11 cellular contexts compared by ENCODE assay signal in the genomic region with DNA sequence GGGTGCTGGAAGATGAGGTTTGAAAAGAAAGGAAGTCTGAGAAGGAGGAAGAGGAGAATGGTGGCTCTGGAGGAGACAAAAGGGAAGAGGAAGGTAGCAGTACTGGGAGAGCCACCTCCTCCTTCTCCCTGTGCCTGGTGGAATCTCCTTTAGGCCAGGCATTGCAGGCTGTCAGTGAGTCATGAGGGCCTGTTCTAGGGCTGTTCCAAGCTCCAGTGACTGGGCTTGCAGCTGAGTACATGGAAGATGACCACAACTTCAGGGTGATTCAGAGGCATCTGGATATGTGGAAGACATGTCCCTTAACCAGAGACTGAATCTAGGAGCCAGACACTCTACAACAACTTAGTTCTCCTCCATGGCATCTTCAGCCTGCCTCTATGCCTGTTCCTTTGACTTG.
DNase-seq lines count a peak whose midpoint lies in the region; ATAC-seq, FAIRE-seq and TF ChIP-seq lines count a peak whose summit lies in the region.
"Had no signal": no experiment of that assay in that cellular context is flagged by ENCODE, and none has a peak within 500 bp of the region (broad histone marks: within the 10 kb centered on the region; RNA-seq: fewer than 3 reads in every experiment).

No MANE protein-coding gene starts in this region.

- H3K4me2 ChIP-seq in HepG2 (ENCODE audit: low read depth, low read length) (no peak overlapping the region), GM23338 (no peak overlapping the region)

- H2AFZ ChIP-seq in HepG2 (ENCODE audit: low read length) (no peak overlapping the region), GM23338 (no peak overlapping the region)

- H3K4me1 Mint-ChIP-seq in GM23338: peaks cover 3% of the 10 kb centered on the region; the same call in 2 of the 3 replicates
- H3K4me1 Mint-ChIP-seq: stimulated activated naive CD8-positive, alpha-beta T cell treated with anti-CD3 and anti-CD28 coated beads, Interleukin-15, amount 100 ng/mL, for 72 hours had no signal

- H3K27ac ChIP-seq in subcutaneous abdominal adipose tissue (ENCODE audit: low read depth, low read length) (peak overlapping the region; percentile 78), HepG2 (ENCODE audit: extremely low read length, insufficient read depth, low read length) (no peak overlapping the region), GM23338 (ENCODE audit: low read depth) (no peak overlapping the region)

- no peak for TF ChIP-seq CTCF in astrocyte of the spinal cord (IDR thresholded peaks at IDR 0.05; ENCODE audit: low read depth, low read length)
- TF ChIP-seq CTCF in HepG2 (CRISPR knock-in tag; IDR thresholded peaks at IDR 0.05): no peak
- TF ChIP-seq CTCF in GM23338 (conservative IDR thresholded peaks at IDR 0.05; ENCODE audit: low read depth in 2 of 2): no peak

- H3K9me3 Mint-ChIP-seq in GM23338: no peaks in the 10 kb centered on the region
- H3K9me3 Mint-ChIP-seq: activated CD4-positive, alpha-beta memory T cell treated with anti-CD3 and anti-CD28 coated beads for 36 hours; stimulated activated naive CD8-positive, alpha-beta T cell treated with anti-CD3 and anti-CD28 coated beads, Interleukin-15, amount 100 ng/mL, for 72 hours had no signal

- no peak for TF ChIP-seq POLR2A in HepG2 (IDR thresholded peaks at IDR 0.05; ENCODE audit: insufficient read depth in 1 of 2, low read depth in 2 of 2, low read length in 2 of 2)

- H3K36me3 Mint-ChIP-seq in GM23338 (ENCODE audit: low read depth): no peaks in the 10 kb centered on the region
- H3K36me3 Mint-ChIP-seq: activated CD4-positive, alpha-beta memory T cell treated with anti-CD3 and anti-CD28 coated beads for 36 hours had no signal

- peaks cover 0 to 11% (median 3%) of the 10 kb centered on the region in 5 donors for H3K27me3 ChIP-seq in subcutaneous abdominal adipose tissue (ENCODE audit: control insufficient read depth in 5 of 5, insufficient read depth in 4 of 5, low read length in 5 of 5)
- H3K27me3 ChIP-seq in HepG2 (ENCODE audit: control insufficient read depth in 1 of 2, insufficient read depth in 2 of 2, low read length in 2 of 2): no peaks in the 10 kb centered on the region
- no peaks in the 10 kb centered on the region for H3K27me3 ChIP-seq in GM23338 (ENCODE audit: insufficient read depth)

- CTCF ChIA-PET in HepG2 (lab: Yijun Ruan, JAX; ENCODE audit: low intra/inter-chr PET ratio, low total read pairs): no interaction called here

- no peak for FAIRE-seq in HepG2 (lab: Jason Lieb, UNC)

- H3K36me3 ChIP-seq in subcutaneous abdominal adipose tissue (ENCODE audit: control insufficient read depth in 5 of 5, insufficient read depth in 5 of 5, low read length in 5 of 5): no peaks in the 10 kb centered on the region
- no peaks in the 10 kb centered on the region for H3K36me3 ChIP-seq in HepG2 (replicated peaks in 1 of 2; ENCODE audit: control insufficient read depth in 1 of 2, insufficient read depth in 2 of 2, low read length in 2 of 2)
- no peaks in the 10 kb centered on the region for H3K36me3 ChIP-seq in GM23338 (ENCODE audit: insufficient read depth)

- H3K79me2 ChIP-seq in HepG2 (ENCODE audit: insufficient read depth, low read length) (no peaks in the 10 kb centered on the region), GM23338 (replicated peaks; ENCODE audit: insufficient read depth) (no peaks in the 10 kb centered on the region)

- POLR2A ChIA-PET in HepG2 (lab: Yijun Ruan, JAX): no interaction called here

- TF ChIP-seq RAD21 in HepG2 (CRISPR knock-in tag; IDR thresholded peaks at IDR 0.05): no peak

- ATAC-seq in HG03354 (IDR thresholded peaks at IDR 0.05; ENCODE audit: poor library complexity, severe bottlenecking, unreplicated experiment) (no peak), HepG2 (no peak), GM23338 (no peak), GM21360 (IDR thresholded peaks at IDR 0.05; ENCODE audit: unreplicated experiment) (no peak)

- no peaks in the 10 kb centered on the region for H3F3A ChIP-seq in GM23338 (replicated peaks; ENCODE audit: low read depth)

- intact Hi-C loops in HepG2 (cut with micrococcal nuclease; ENCODE audit: unreplicated experiment): no loop called here

- H3K9ac ChIP-seq in subcutaneous abdominal adipose tissue (ENCODE audit: low read length in 5 of 5) (peak overlapping the region in 2 of 5 donors; percentile 16 to 29), HepG2 (ENCODE audit: insufficient read depth, low read depth, low read length) (no peak overlapping the region)

- peaks cover 11 to 76% (median 58%) of the 10 kb centered on the region in 5 donors for H3K4me1 ChIP-seq in subcutaneous abdominal adipose tissue (ENCODE audit: control insufficient read depth in 5 of 5, insufficient read depth in 5 of 5, low read length in 5 of 5)
- 0 out of 2 replicates have a peak, but pooled peaks cover 5% of the 10 kb centered on the region for H3K4me1 ChIP-seq in HepG2 (ENCODE audit: insufficient read depth, low read length)
- H3K4me1 ChIP-seq in GM23338 (ENCODE audit: insufficient read depth): no peaks in the 10 kb centered on the region

- no TSS peak for BruUV-seq in HepG2 (replicated peaks; lab: Mats Ljungman, UMichigan)

- in situ Hi-C loops in astrocyte of the spinal cord (cut with HindIII; ENCODE audit: low sequenced_read_pairs): no loop called here
- in situ Hi-C loops in HepG2 (cut with HindIII; ENCODE audit: extremely low pct_ligation_motif_present, low pct_unique_long_range_greater_than_20kb): no loop called here

- H4K20me1 ChIP-seq in HepG2 (ENCODE audit: insufficient read depth, low read length): no peaks in the 10 kb centered on the region
- H4K20me1 ChIP-seq in GM23338 (replicated peaks; ENCODE audit: insufficient read depth): no peaks in the 10 kb centered on the region

- H3K9me3 ChIP-seq in subcutaneous abdominal adipose tissue (ENCODE audit: control insufficient read depth in 5 of 5, low read length in 5 of 5) (no peaks in the 10 kb centered on the region), HepG2 (ENCODE audit: low read length) (no peaks in the 10 kb centered on the region)

- peaks cover 3% of the 10 kb centered on the region for H3K27me3 Mint-ChIP-seq in GM23338 (ENCODE audit: insufficient read depth, low read depth, poor library complexity)
- H3K27me3 Mint-ChIP-seq: activated CD4-positive, alpha-beta memory T cell treated with anti-CD3 and anti-CD28 coated beads for 36 hours; stimulated activated naive CD8-positive, alpha-beta T cell treated with anti-CD3 and anti-CD28 coated beads, Interleukin-15, amount 100 ng/mL, for 72 hours had no signal

- DNase-seq in HCEC 1CT: peak; percentile 76
- peak; percentile 78 for DNase-seq in astrocyte of the spinal cord (ENCODE audit: low read depth, low spot score)
- peak; percentile 24 for DNase-seq in kidney glomerular epithelial cell (lab: John Stamatoyannopoulos, UW)
- DNase-seq in HepG2 (ENCODE audit: low spot score): no peak
- DNase-seq in GM23338 (ENCODE audit: low spot score): no peak
- DNase-seq: activated CD4-positive, alpha-beta memory T cell treated with anti-CD3 and anti-CD28 coated beads for 36 hours; foreskin melanocyte; stimulated activated naive CD8-positive, alpha-beta T cell treated with anti-CD3 and anti-CD28 coated beads, Interleukin-15, amount 100 ng/mL, for 72 hours had no signal

- H3K27ac Mint-ChIP-seq in GM23338: no peak overlapping the region
- H3K27ac Mint-ChIP-seq: activated CD4-positive, alpha-beta memory T cell treated with anti-CD3 and anti-CD28 coated beads for 36 hours; stimulated activated naive CD8-positive, alpha-beta T cell treated with anti-CD3 and anti-CD28 coated beads, Interleukin-15, amount 100 ng/mL, for 72 hours had no signal

- no peaks in the 10 kb centered on the region for H3K9me2 ChIP-seq in GM23338 (ENCODE audit: insufficient read depth)

- no peak for TF ChIP-seq EP300 in HepG2 (IDR thresholded peaks at IDR 0.05; ENCODE audit: low read depth in 2 of 2, low read length in 2 of 2)
- no peak for TF ChIP-seq EP300 in HepG2 (CRISPR knock-in tag; IDR thresholded peaks at IDR 0.05; ENCODE audit: borderline replicate concordance)

- no peak overlapping the region for H3K4me3 ChIP-seq in astrocyte of the spinal cord (ENCODE audit: low read depth, low read length)
- H3K4me3 ChIP-seq in subcutaneous abdominal adipose tissue (ENCODE audit: low read depth in 1 of 5, low read length in 5 of 5): peak overlapping the region in 1 of 5 donors; percentile 13
- no peak overlapping the region for H3K4me3 ChIP-seq in HepG2 (replicated peaks in 1 of 3; ENCODE audit: insufficient read depth in 1 of 3, low read depth in 2 of 3, low read length in 3 of 3)
- H3K4me3 ChIP-seq in GM23338: no peak overlapping the region

- no peak overlapping the region for H3K4me3 Mint-ChIP-seq in GM23338
- H3K4me3 Mint-ChIP-seq: activated CD4-positive, alpha-beta memory T cell treated with anti-CD3 and anti-CD28 coated beads for 36 hours; stimulated activated naive CD8-positive, alpha-beta T cell treated with anti-CD3 and anti-CD28 coated beads, Interleukin-15, amount 100 ng/mL, for 72 hours had no signal

TF ChIP-seq in HepG2, 621 proteins besides CTCF, POLR2A, EP300 and RAD21:
- no peak for TF ChIP-seq NFRKB (IDR thresholded peaks at IDR 0.05)
- no peak for TF ChIP-seq ZNF543 (CRISPR knock-in tag; IDR thresholded peaks at IDR 0.05)

TF ChIP-seq in GM23338, 12 proteins besides CTCF, POLR2A, EP300 and RAD21 (continues in another document):
- no peak for TF ChIP-seq STAT1 (IDR thresholded peaks at IDR 0.05; ENCODE audit: unreplicated experiment)
- TF ChIP-seq ZNF114 (CRISPR knock-in tag; IDR thresholded peaks at IDR 0.05): no peak
- TF ChIP-seq NANOG (IDR thresholded peaks at IDR 0.05; ENCODE audit: borderline replicate concordance): no peak
- TF ChIP-seq JUNB (IDR thresholded peaks at IDR 0.05; ENCODE audit: unreplicated experiment): no peak

Comparison
In these comparisons a context has a peak if more than half of its experiments do, and no peak if none do; other contexts are left out.
1. DNase-seq: peak in HCEC 1CT (single experiment), astrocyte of the spinal cord (single experiment) and kidney glomerular epithelial cell (single experiment); none in HepG2 (single experiment) and GM23338 (single experiment).